In genomic region chr4:173860079-173860478, GRCh38 we compare ENCODE assay signal across 27 cellular contexts.
"Had no signal": no experiment of that assay in that cellular context is flagged by ENCODE, and none has a peak within 500 bp of the region (broad histone marks: within the 10 kb centered on the region; RNA-seq: fewer than 3 reads in every experiment).

No MANE protein-coding gene starts in this region.

- H3K4me1 ChIP-seq: body of pancreas, SJCRH30 had no signal

- H3K27me3 ChIP-seq: body of pancreas, SJCRH30 had no signal

- H3K9me3 ChIP-seq: SJCRH30 had no signal

- DNase-seq: activated CD4-positive, alpha-beta memory T cell treated with anti-CD3 and anti-CD28 coated beads, Interleukin-2, amount 10 ng/mL, durations not matched to agents 7 days and 5 days; activated CD4-positive, alpha-beta T cell treated with anti-CD3 and anti-CD28 coated beads for 36 hours; activated CD4-positive, alpha-beta T cell treated with anti-CD3 and anti-CD28 coated beads, Interleukin-2, amount 50 U/mL, for 1 hour; activated gamma-delta T cell; activated naive CD4-positive, alpha-beta T cell treated with anti-CD3 and anti-CD28 coated beads, Interleukin-2, amount 10 ng/mL, durations not matched to agents 7 days and 5 days; activated naive CD8-positive, alpha-beta T cell treated with anti-CD3 and anti-CD28 coated beads for 36 hours; activated T-cell treated with anti-CD3 and anti-CD28 coated beads for 4 hours; activated T-cell treated with anti-CD3 and anti-CD28 coated beads, Interleukin-2, amount 50 U/mL, for 48 hours; anterior cingulate cortex; body of pancreas; IMR-90; Kasumi-1; KBM-7; NCI-H1105 treated with DMSO at 0.1 percent for 48 hours; NCI-H146; NCI-H187 treated with DMSO at 0.1 percent for 48 hours; NCI-H2171; NCI-H526 treated with DMSO at 0.1 percent for 48 hours; NCI-H82; RPMI8226; SJCRH30; SK-N-SH; T-helper 1 cell; WERI-Rb-1 had no signal

- H3K27ac ChIP-seq: body of pancreas, SJCRH30, WERI-Rb-1 had no signal

- H3K4me3 ChIP-seq: body of pancreas, SJCRH30 had no signal

- H3K36me3 ChIP-seq: SJCRH30, WERI-Rb-1 had no signal

- ATAC-seq: activated CD4-positive, alpha-beta T cell treated with anti-CD3 and anti-CD28 coated beads for 36 hours; activated T-helper 17 cell treated with anti-CD3 and anti-CD28 coated beads, Interleukin-2, amount 50 U/mL, for 72 hours; body of pancreas; Panc1; Right ventricle myocardium inferior had no signal
